ENCODE assay signal across 9 cellular contexts in genomic region chr10:24814568-24815313, GRCh38.
DNase-seq lines count a peak whose midpoint lies in the region; ATAC-seq, FAIRE-seq and TF ChIP-seq lines count a peak whose summit lies in the region.
"Had no signal": no experiment of that assay in that cellular context is flagged by ENCODE, and none has a peak within 500 bp of the region (broad histone marks: within the 10 kb centered on the region; RNA-seq: fewer than 3 reads in every experiment).

No MANE protein-coding gene starts in this region.

- H3K4me2 ChIP-seq in K562 (ENCODE audit: insufficient read depth, low read length) (no peak overlapping the region), mesenchymal stem cell (ENCODE audit: low read length, poor library complexity, severe bottlenecking) (no peak overlapping the region)

- no peak overlapping the region for H2BK5ac ChIP-seq in mesenchymal stem cell (ENCODE audit: low read depth, low read length, poor library complexity, severe bottlenecking)

- FAIRE-seq in K562 (lab: Jason Lieb, UNC) (peak; percentile 67), D721Med (lab: Jason Lieb, UNC) (no peak)

- no peak overlapping the region for H3K23ac ChIP-seq in mesenchymal stem cell (ENCODE audit: low read length in 2 of 2)

- no peaks in the 10 kb centered on the region for H3K9me3 ChIP-seq in K562 (replicated peaks; ENCODE audit: control insufficient read depth, insufficient read depth, low read depth, low read length)
- no peaks in the 10 kb centered on the region for H3K9me3 ChIP-seq in mesenchymal stem cell (ENCODE audit: control insufficient read depth, low read length)

- no peaks in the 10 kb centered on the region for H3K79me2 ChIP-seq in K562 (ENCODE audit: control insufficient read depth, insufficient read depth, low read length)

- H3K9me1 ChIP-seq in K562 (ENCODE audit: control insufficient read depth, insufficient read depth, low read length) = no peaks in the 10 kb centered on the region

- H2AFZ ChIP-seq in K562 (ENCODE audit: low read depth, low read length) (no peak overlapping the region), mesenchymal stem cell (ENCODE audit: low read depth, low read length) (no peak overlapping the region)

- TF ChIP-seq CTCF in K562 (IDR thresholded peaks at IDR 0.05 in 2 of 3, conservative IDR thresholded peaks at IDR 0.05 in 1 of 3; ENCODE audit: insufficient read depth in 2 of 3, low read depth in 1 of 3, low read length in 3 of 3) (no peak), D721Med (IDR thresholded peaks at IDR 0.05; ENCODE audit: insufficient read depth, missing control alignments) (no peak)

- in situ Hi-C loops in K562 (cut with MboI) = no loop called here

- H3K18ac ChIP-seq in mesenchymal stem cell (ENCODE audit: low read depth in 1 of 2, low read length in 2 of 2) = no peak overlapping the region

- no peaks in the 10 kb centered on the region; a peak in 1 of 5 replicates for H3K4me1 ChIP-seq in K562 (replicated peaks in 1 of 2; ENCODE audit: control insufficient read depth in 2 of 2, insufficient read depth in 2 of 2, low read length in 2 of 2)
- no peaks in the 10 kb centered on the region for H3K4me1 ChIP-seq in mesenchymal stem cell (ENCODE audit: control insufficient read depth, insufficient read depth, low read depth, low read length)

- ATAC-seq in K562 (no peak; the same call in 2 of the 3 replicates), GM21447 (IDR thresholded peaks at IDR 0.05; ENCODE audit: unreplicated experiment) (no peak)

- no peak for TF ChIP-seq EP300 in K562 (IDR thresholded peaks at IDR 0.05; ENCODE audit: low read length)

- no peak overlapping the region for H4K8ac ChIP-seq in mesenchymal stem cell (ENCODE audit: low read length)

- no peak for TF ChIP-seq POLR2A in K562 (conservative IDR thresholded peaks at IDR 0.05)

- no peak overlapping the region for H2BK15ac ChIP-seq in mesenchymal stem cell (ENCODE audit: low read depth, poor library complexity, severe bottlenecking)

- no peak overlapping the region for H3K4me3 ChIP-seq in K562
- no peak overlapping the region for H3K4me3 ChIP-seq in mesenchymal stem cell (ENCODE audit: insufficient read depth in 1 of 2, low read depth in 1 of 2, low read length in 2 of 2)

- 40% methylated on average over 11 of the region's 11 CpGs for WGBS in K562 (ENCODE audit: insufficient coverage, low coverage, missing lambda C conversion rate)
- WGBS in mesenchymal stem cell = 75% methylated on average over 10 of the region's 11 CpGs

- no peak overlapping the region for H4K91ac ChIP-seq in mesenchymal stem cell (ENCODE audit: low read length)

- no peak overlapping the region for H2AK5ac ChIP-seq in mesenchymal stem cell (ENCODE audit: low read length, severe bottlenecking)

- H3K27me3 ChIP-seq in K562 (ENCODE audit: control insufficient read depth in 2 of 2, insufficient read depth in 2 of 2, low read length in 2 of 2) = no peaks in the 10 kb centered on the region
- H3K27me3 ChIP-seq in mesenchymal stem cell (ENCODE audit: control insufficient read depth in 1 of 2, insufficient read depth in 1 of 2, low read length in 2 of 2) = no peaks in the 10 kb centered on the region

- no peak for TF ChIP-seq RAD21 in K562 (CRISPR knock-in tag; conservative IDR thresholded peaks at IDR 0.05 in 1 of 2, IDR thresholded peaks at IDR 0.05 in 1 of 2)

- H3K27ac ChIP-seq in K562 (ENCODE audit: extremely low read depth, low read depth, low read length) (no peak overlapping the region), mesenchymal stem cell (ENCODE audit: low read length, poor library complexity, severe bottlenecking) (no peak overlapping the region)

- CTCF ChIA-PET in K562 (lab: Yijun Ruan, JAX; ENCODE audit: low intra/inter-chr PET ratio) = no interaction called here

- DNase-seq in GM03348 (ENCODE audit: low spot score) (peak; percentile 36), M059J (ENCODE audit: low read depth) (peak; percentile 85), K562 (ENCODE audit: extremely low read depth in 1 of 4, low spot score in 3 of 4) (peak in 1 of 4 experiments; percentile 15), mesenchymal stem cell (peak; percentile 19), D721Med (ENCODE audit: insufficient read length, low spot score) (no peak)
- no peak for DNase-seq in activated effector memory CD4-positive, alpha-beta T cell treated with Interleukin-2 at 50 U/mL for 16 hours
- DNase-seq: activated CD4-positive, CD25-positive, alpha-beta regulatory T cell treated with anti-CD3 and anti-CD28 coated beads, Interleukin-2, amount 50 U/mL, for 72 hours; NCI-H1694 treated with DMSO at 0.1 percent for 48 hours had no signal

- no peak overlapping the region for H2BK120ac ChIP-seq in mesenchymal stem cell (ENCODE audit: low read depth, low read length)

- H3K9ac ChIP-seq in K562 (ENCODE audit: insufficient read depth in 1 of 2, low read depth in 2 of 2, low read length in 2 of 2) (no peak overlapping the region), mesenchymal stem cell (ENCODE audit: low read length) (no peak overlapping the region)

- no peak overlapping the region for H3K14ac ChIP-seq in mesenchymal stem cell (ENCODE audit: low read length in 2 of 2)

- POLR2A ChIA-PET in K562 (lab: Yijun Ruan, JAX) = interaction anchor here (0.7 to 1.7 kb wide), 5 partner anchors 9 to 678 kb away, joined by 3 to 4 read pairs (median 4); no protein-coding TSS in a partner anchor

- no TSS peak for BruUV-seq in K562 (replicated peaks; lab: Mats Ljungman, UMichigan)

- no peak overlapping the region for H3K4ac ChIP-seq in mesenchymal stem cell (ENCODE audit: low read depth in 1 of 2, low read length in 2 of 2)

- H3K36me3 ChIP-seq in K562 (ENCODE audit: control insufficient read depth, insufficient read depth, low read length) = no peaks in the 10 kb centered on the region
- no peaks in the 10 kb centered on the region for H3K36me3 ChIP-seq in mesenchymal stem cell (ENCODE audit: control insufficient read depth in 1 of 2, insufficient read depth in 2 of 2, low read depth in 1 of 2, low read length in 2 of 2)

- no peaks in the 10 kb centered on the region for H3K79me1 ChIP-seq in mesenchymal stem cell (replicated peaks; ENCODE audit: low read length, poor library complexity, severe bottlenecking)

- intact Hi-C loops in K562 (cut with micrococcal nuclease) = no loop called here

- H2BK12ac ChIP-seq in mesenchymal stem cell (ENCODE audit: low read length in 2 of 2) = no peak overlapping the region

- H4K20me1 ChIP-seq in K562 (replicated peaks; ENCODE audit: control insufficient read depth, insufficient read depth, low read length) = no peaks in the 10 kb centered on the region

TF ChIP-seq in K562, 482 proteins besides CTCF, POLR2A, EP300 and RAD21 (continues in another document):
- TF ChIP-seq ZBTB7A (IDR thresholded peaks at IDR 0.05; ENCODE audit: borderline replicate concordance, control insufficient read depth, low read depth, low read length) = no peak
- 0 out of 2 replicates have a peak, but pooled peaks have one; percentile 14 for TF ChIP-seq DPF2 (IDR thresholded peaks at IDR 0.05)
- TF ChIP-seq SMAD2 (IDR thresholded peaks at IDR 0.05; ENCODE audit: low read depth, low read length) = no peak
- no peak for TF ChIP-seq SAFB2 (IDR thresholded peaks at IDR 0.05; ENCODE audit: borderline replicate concordance, low read depth, low read length, severe bottlenecking)
- no peak for TF ChIP-seq USF2 (CRISPR knock-in tag; IDR thresholded peaks at IDR 0.05)
- no peak for TF ChIP-seq CREB1 (IDR thresholded peaks at IDR 0.05)
- no peak for TF ChIP-seq CREB1 (CRISPR knock-in tag; IDR thresholded peaks at IDR 0.05)
- no peak for TF ChIP-seq PCBP1 (IDR thresholded peaks at IDR 0.05; ENCODE audit: low read depth, low read length, poor library complexity, severe bottlenecking)
- TF ChIP-seq USF1 (CRISPR knock-in tag; IDR thresholded peaks at IDR 0.05) = no peak
- no peak for TF ChIP-seq ZBTB43 (CRISPR knock-in tag; IDR thresholded peaks at IDR 0.05)
- TF ChIP-seq BRD4 (IDR thresholded peaks at IDR 0.05) = no peak

Comparison
In these comparisons a context has a peak if more than half of its experiments do, and no peak if none do; other contexts are left out.
1. DNase-seq: peak in GM03348 (single experiment), M059J (single experiment) and mesenchymal stem cell (single experiment); none in D721Med (single experiment) and activated effector memory CD4-positive, alpha-beta T cell treated with Interleukin-2 at 50 U/mL for 16 hours (single experiment).